In the genomic region with DNA sequence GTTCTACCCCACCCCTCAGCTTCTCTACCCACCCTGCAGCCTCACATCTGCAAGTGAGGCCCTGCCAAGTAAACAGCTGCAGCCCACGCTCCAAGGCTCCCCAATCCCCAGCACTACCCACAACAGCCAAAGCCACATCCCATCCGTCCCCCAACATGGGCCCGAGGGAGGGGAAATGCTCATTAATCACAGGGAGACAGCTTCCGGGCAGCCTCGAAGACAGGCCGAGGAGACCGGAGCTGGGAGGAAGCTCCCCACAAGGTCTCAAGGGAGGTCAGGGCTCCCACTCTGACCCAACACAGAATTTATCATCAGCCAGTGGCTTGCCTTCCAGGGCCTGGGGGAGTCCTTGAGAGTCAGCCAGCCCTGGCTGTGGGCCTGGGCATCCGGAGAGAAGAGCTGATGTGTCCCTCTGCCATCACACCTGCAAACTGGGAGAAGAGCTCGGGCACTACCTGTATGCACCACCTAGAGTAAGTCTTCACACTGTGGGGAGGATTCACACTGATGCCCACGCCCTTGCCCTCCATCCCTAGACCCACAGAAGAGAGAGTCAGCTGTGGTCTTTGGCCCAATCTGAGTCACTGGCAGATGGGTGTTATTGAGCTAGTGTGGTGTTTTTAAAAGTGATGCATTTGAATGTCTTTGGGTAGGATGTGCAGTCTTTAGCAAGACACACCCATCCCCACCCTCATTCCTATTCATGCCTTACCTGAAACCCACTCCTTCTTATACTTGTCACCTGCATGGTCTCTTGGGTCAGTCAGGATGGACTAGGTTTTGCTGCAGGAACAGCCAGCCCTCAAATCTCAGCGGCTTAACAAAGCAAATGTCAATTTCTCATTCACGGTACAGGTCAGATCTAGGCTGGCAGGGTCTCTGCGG, we compare ENCODE assay signal across 11 cellular contexts.
DNase-seq lines count a peak whose midpoint lies in the region; ATAC-seq, FAIRE-seq and TF ChIP-seq lines count a peak whose summit lies in the region.
"Had no signal": no experiment of that assay in that cellular context is flagged by ENCODE, and none has a peak within 500 bp of the region (broad histone marks: within the 10 kb centered on the region; RNA-seq: fewer than 3 reads in every experiment).

No MANE protein-coding gene starts in this region.

- H3K4me1 Mint-ChIP-seq in astrocyte (ENCODE audit: low read depth, unreplicated experiment) (peaks cover 12% of the 10 kb centered on the region), neural crest cell (peaks cover 13% of the 10 kb centered on the region)

- peaks cover 54% of the 10 kb centered on the region for H3K27me3 Mint-ChIP-seq in astrocyte (ENCODE audit: low read depth, unreplicated experiment)
- no peaks in the 10 kb centered on the region for H3K27me3 Mint-ChIP-seq in neural crest cell (ENCODE audit: low read depth)

- H3K27me3 ChIP-seq in astrocyte (ENCODE audit: insufficient read depth, low read length), result peaks cover 8% of the 10 kb centered on the region
- H3K27me3 ChIP-seq: body of pancreas had no signal

- no peak overlapping the region for H3K27ac ChIP-seq in astrocyte (ENCODE audit: low read depth, low read length)
- H3K27ac ChIP-seq: body of pancreas had no signal

- DNase-seq in GM10248 (ENCODE audit: extremely low spot score) (peak; percentile 32), astrocyte (ENCODE audit: low read depth) (peak; percentile 70), neural crest cell (ENCODE audit: low read depth, low spot score) (no peak), middle frontal gyrus (ENCODE audit: extremely low spot score, low spot score) (no peak)
- DNase-seq in activated naive CD4-positive, alpha-beta T cell treated with anti-CD3 and anti-CD28 coated beads, Interleukin-2, amount 50 U/mL, for 16 hours, result no peak
- DNase-seq: NCI-H345 had no signal

- no peak overlapping the region for H3K9ac ChIP-seq in astrocyte (ENCODE audit: low read length)

- H3K4me3 Mint-ChIP-seq in astrocyte (ENCODE audit: unreplicated experiment) (no peak overlapping the region), neural crest cell (no peak overlapping the region)

- no peak for TF ChIP-seq CTCF in GM10248 (IDR thresholded peaks at IDR 0.05; ENCODE audit: control extremely low read depth, extremely low read depth, low read depth, missing control alignments)
- no peak for TF ChIP-seq CTCF in astrocyte (IDR thresholded peaks at IDR 0.05; ENCODE audit: insufficient read depth, low read depth, low read length)
- no peak for TF ChIP-seq CTCF in neural crest cell (conservative IDR thresholded peaks at IDR 0.05)

- CTCF ChIA-PET in GM10248 (lab: Yijun Ruan, JAX), result interaction anchor here (0.7 to 1.7 kb wide), 6 partner anchors 9 to 21 kb away, joined by 3 to 7 read pairs (median 4); no protein-coding TSS in a partner anchor

- no peaks in the 10 kb centered on the region for H3K79me2 ChIP-seq in astrocyte (ENCODE audit: insufficient read depth, low read length)

- H3K36me3 Mint-ChIP-seq in astrocyte (ENCODE audit: low read depth, unreplicated experiment) (no peaks in the 10 kb centered on the region), neural crest cell (ENCODE audit: low read depth) (no peaks in the 10 kb centered on the region)

- peaks cover 1% of the 10 kb centered on the region for H3K9me3 Mint-ChIP-seq in astrocyte (ENCODE audit: unreplicated experiment)
- H3K9me3 Mint-ChIP-seq in neural crest cell, result peaks cover 6% of the 10 kb centered on the region

- no peaks in the 10 kb centered on the region for H3K9me3 ChIP-seq in astrocyte (ENCODE audit: insufficient read depth, low read depth, low read length)
- H3K9me3 ChIP-seq: body of pancreas had no signal

- FAIRE-seq in astrocyte (lab: Jason Lieb, UNC), result no peak
- FAIRE-seq: TTC549 had no signal

- H3K27ac Mint-ChIP-seq in astrocyte (ENCODE audit: unreplicated experiment), result no peak overlapping the region
- H3K27ac Mint-ChIP-seq in neural crest cell (ENCODE audit: unreplicated experiment), result peak overlapping the region; percentile 84

- no peaks in the 10 kb centered on the region for H3K4me1 ChIP-seq in astrocyte (ENCODE audit: insufficient read depth, low read length)

- no peak overlapping the region for H3K4me2 ChIP-seq in astrocyte (ENCODE audit: low read length)

- no peak overlapping the region for H3K4me3 ChIP-seq in astrocyte (ENCODE audit: insufficient read depth, low read depth, low read length)
- H3K4me3 ChIP-seq: body of pancreas had no signal

- POLR2A ChIA-PET in GM10248 (lab: Yijun Ruan, JAX), result interaction anchor here (1.1 kb wide), 1 partner anchor 20 kb away, joined by 4 read pairs; no protein-coding TSS in a partner anchor

- peak; percentile 72 for ATAC-seq in HG03139 (IDR thresholded peaks at IDR 0.05; ENCODE audit: unreplicated experiment)
- no peak for ATAC-seq in HG02571 (IDR thresholded peaks at IDR 0.05; ENCODE audit: unreplicated experiment)
- no peak for ATAC-seq in HG03457 (IDR thresholded peaks at IDR 0.05; ENCODE audit: unreplicated experiment)

- no peaks in the 10 kb centered on the region for H3K36me3 ChIP-seq in astrocyte (ENCODE audit: insufficient read depth, low read length)

- H4K20me1 ChIP-seq in astrocyte (ENCODE audit: insufficient read depth, low read length), result no peaks in the 10 kb centered on the region

- no peak overlapping the region for H2AFZ ChIP-seq in astrocyte (ENCODE audit: low read depth, low read length)

Comparison
In these comparisons a context has a peak if more than half of its experiments do, and no peak if none do; other contexts are left out.
1. DNase-seq: peak in GM10248 (single experiment) and astrocyte (single experiment); none in neural crest cell (single experiment), middle frontal gyrus (single experiment) and activated naive CD4-positive, alpha-beta T cell treated with anti-CD3 and anti-CD28 coated beads, Interleukin-2, amount 50 U/mL, for 16 hours (single experiment).